ENCODE assay signal across 7 cellular contexts in genomic region chr19:29715695-29716581, GRCh38. TPM values are rescaled to one million over a fixed set of nuclear protein-coding genes. Genes with fewer than 3 reads are reported as not detected.
DNase-seq lines count a peak whose midpoint lies in the region; ATAC-seq and TF ChIP-seq lines count a peak whose summit lies in the region.

No MANE protein-coding gene starts in this region.

- H3K9me3 ChIP-seq in psoas muscle, result no peaks in the 10 kb centered on the region

- H3K4me3 ChIP-seq in GM12875 (ENCODE audit: low read depth, low read length) (peak overlapping the region; percentile 63), fibroblast of villous mesenchyme (ENCODE audit: low read depth, low read length) (peak overlapping the region; percentile 85), psoas muscle (peak overlapping the region; percentile 98)

- H3K27ac ChIP-seq in VCaP (peak overlapping the region; percentile 95), psoas muscle (peak overlapping the region; percentile 93)

- no peak for TF ChIP-seq CTCF in GM12875 (IDR thresholded peaks at IDR 0.05; ENCODE audit: borderline replicate concordance, insufficient read depth, low read depth, low read length)
- no peak for TF ChIP-seq CTCF in VCaP (conservative IDR thresholded peaks at IDR 0.05)
- no peak for TF ChIP-seq CTCF in fibroblast of villous mesenchyme (IDR thresholded peaks at IDR 0.05; ENCODE audit: insufficient read depth, low read depth, low read length)
- TF ChIP-seq CTCF in psoas muscle (IDR thresholded peaks at IDR 0.05), result no peak

- intact Hi-C loops in psoas muscle (cut with DNase I), result loop anchor here (1.0 to 5.0 kb wide), 7 partner anchors 21 to 110 kb away; partner anchors contain the start of gene POP4 (in 1 of the 2)

- 11 to 27% (median 16%) methylated on average over 13 of the region's 13 CpGs for WGBS in psoas muscle, 3 donors

- H3K4me1 ChIP-seq in psoas muscle, result peaks cover 18% of the 10 kb centered on the region

- ATAC-seq in HG02973 (IDR thresholded peaks at IDR 0.05; ENCODE audit: unreplicated experiment), result peak; percentile 4
- peak; percentile 31 to 51 (median 36) for ATAC-seq in psoas muscle
- ATAC-seq in HG03469 (IDR thresholded peaks at IDR 0.05; ENCODE audit: unreplicated experiment), result no peak

- no peak for DNase-seq in fibroblast of villous mesenchyme (ENCODE audit: low read depth)
- no peak for DNase-seq in psoas muscle
- DNase-seq in NCI-H1105 treated with DMSO at 0.1 percent for 48 hours (lab: John Stamatoyannopoulos, UW), result no peak

- H3K36me3 ChIP-seq in psoas muscle (ENCODE audit: insufficient read depth in 1 of 2, low read depth in 1 of 2), result peaks cover 0 to 15% of the 10 kb centered on the region in 2 donors

- no peaks in the 10 kb centered on the region for H3K27me3 ChIP-seq in psoas muscle (ENCODE audit: insufficient read depth in 3 of 3, low read length in 2 of 3)

RNA-seq across cellular contexts. Expression of gene C19orf12, which starts 0.9 kb away (rescaled TPM):
- 29.0 and 38.4 TPM in 2 replicates for total RNA-seq in fibroblast of villous mesenchyme
- 10 to 100 TPM; 37.5 to 93.3 (median 55.6) TPM for total RNA-seq in psoas muscle
- 100 to 1,000 TPM in 1 of 3 donors, 10 to 100 TPM in 2; 46.8 to 142 (median 68.4) TPM for polyA plus RNA-seq in psoas muscle

RNA-seq across cellular contexts. Expression of gene PLEKHF1, which starts 50.7 kb away (rescaled TPM):
- total RNA-seq in fibroblast of villous mesenchyme (9.9 and 22.5 TPM in 2 replicates), psoas muscle (100 to 1,000 TPM in 1 of 4 donors, 10 to 100 TPM in 2, 1 to 10 TPM in 1; 5.1 to 119 (median 44.0) TPM)
- polyA plus RNA-seq in psoas muscle, result 10 to 100 TPM; 60.2 to 77.0 (median 73.8) TPM
